18 cellular contexts compared by ENCODE assay signal in genomic region chr10:101003639-101004206, GRCh38. TPM values are rescaled to one million over a fixed set of nuclear protein-coding genes. Genes with fewer than 3 reads are reported as not detected.
DNase-seq lines count a peak whose midpoint lies in the region; ATAC-seq, FAIRE-seq and TF ChIP-seq lines count a peak whose summit lies in the region.
"Had no signal": no experiment of that assay in that cellular context is flagged by ENCODE, and none has a peak within 500 bp of the region (broad histone marks: within the 10 kb centered on the region; RNA-seq: fewer than 3 reads in every experiment).

No MANE protein-coding gene starts in this region.

- H3K27ac ChIP-seq in IMR-90 (ENCODE audit: insufficient read depth, low read length) (no peak overlapping the region), GM12878 (ENCODE audit: control insufficient read depth, insufficient read depth) (no peak overlapping the region), stomach smooth muscle (ENCODE audit: low read length) (no peak overlapping the region)
- H3K27ac ChIP-seq: PC-9 had no signal

- 98% methylated on average over 8 of the region's 18 CpGs; no CpG with 5 or more reads in 1 of the 2 experiments for WGBS in IMR-90 (ENCODE audit: extremely low coverage in 2 of 2, insufficient read length in 1 of 2), 2 experiments
- 90% methylated on average over 18 of the region's 18 CpGs for WGBS in GM12878 (ENCODE audit: insufficient coverage, insufficient replicate concordance, low lambda C conversion rate, missing lambda C conversion rate)

- TF ChIP-seq RAD21 in IMR-90 (IDR thresholded peaks at IDR 0.05; ENCODE audit: low read length), result no peak
- TF ChIP-seq RAD21 in GM12878 (IDR thresholded peaks at IDR 0.05; ENCODE audit: insufficient read depth, low read depth, low read length), result no peak

- peaks cover 70% of the 10 kb centered on the region for H4K20me1 ChIP-seq in IMR-90 (ENCODE audit: insufficient read depth, low read length)
- no peaks in the 10 kb centered on the region for H4K20me1 ChIP-seq in GM12878 (ENCODE audit: control insufficient read depth, insufficient read depth)

- H3K4me3 ChIP-seq in IMR-90 (ENCODE audit: insufficient read depth, low read depth, low read length) (no peak overlapping the region), GM12878 (no peak overlapping the region), stomach smooth muscle (ENCODE audit: low read length in 2 of 2) (no peak overlapping the region)
- H3K4me3 ChIP-seq: PC-9 had no signal

- peaks cover 13% of the 10 kb centered on the region for H3K9me1 ChIP-seq in IMR-90 (ENCODE audit: insufficient read depth, low read length)

- no peaks in the 10 kb centered on the region for H3K9me3 Mint-ChIP-seq in mesothelial cell of epicardium
- H3K9me3 Mint-ChIP-seq: CD4-positive, CD25-positive, alpha-beta regulatory T cell had no signal

- H2AK9ac ChIP-seq in IMR-90 (replicated peaks; ENCODE audit: low read depth, low read length, poor library complexity), result peak overlapping the region; percentile 60

- H3K4me2 ChIP-seq in IMR-90 (ENCODE audit: low read depth, low read length), result no peak overlapping the region
- no peak overlapping the region for H3K4me2 ChIP-seq in GM12878 (ENCODE audit: control insufficient read depth, insufficient read depth)
- H3K4me2 ChIP-seq: PC-9 had no signal

- no peak overlapping the region for H2AK5ac ChIP-seq in IMR-90 (ENCODE audit: low read depth, low read length)

- H3K4me1 ChIP-seq in IMR-90 (ENCODE audit: control insufficient read depth, insufficient read depth, low read length) (peaks cover 38% of the 10 kb centered on the region), GM12878 (ENCODE audit: control insufficient read depth, insufficient read depth, low read length) (peaks cover 7% of the 10 kb centered on the region), stomach smooth muscle (ENCODE audit: control insufficient read depth, insufficient read depth, low read length) (peaks cover 54% of the 10 kb centered on the region)

- no peak overlapping the region for H3K18ac ChIP-seq in IMR-90 (ENCODE audit: low read depth, low read length)

- H3K27me3 ChIP-seq in IMR-90 (ENCODE audit: control insufficient read depth, insufficient read depth, low read length) (no peaks in the 10 kb centered on the region), GM12878 (replicated peaks in 1 of 2; ENCODE audit: control insufficient read depth in 2 of 2, insufficient read depth in 2 of 2, low read length in 1 of 2) (no peaks in the 10 kb centered on the region), stomach smooth muscle (ENCODE audit: control insufficient read depth in 1 of 2, insufficient read depth in 2 of 2, low read length in 2 of 2) (no peaks in the 10 kb centered on the region)

- H4K5ac ChIP-seq in IMR-90 (ENCODE audit: low read depth, low read length), result no peak overlapping the region

- no peak overlapping the region for H2BK15ac ChIP-seq in IMR-90 (ENCODE audit: low read depth, low read length)

- H3K23ac ChIP-seq in IMR-90 (ENCODE audit: low read depth, low read length), result no peak overlapping the region

- H2BK20ac ChIP-seq in IMR-90 (ENCODE audit: low read depth, low read length), result no peak overlapping the region

- dilution Hi-C loops in IMR-90 (cut with HindIII; ENCODE audit: low sequenced_read_pairs, unreplicated experiment), result no loop called here

- no peak overlapping the region for H3K4ac ChIP-seq in IMR-90 (ENCODE audit: low read depth, low read length)

- ATAC-seq in IMR-90 (ENCODE audit: low read depth) (no peak), GM12878 (no peak), GM18867 (IDR thresholded peaks at IDR 0.05; ENCODE audit: unreplicated experiment) (no peak)

- no peak overlapping the region for H4K8ac ChIP-seq in IMR-90 (ENCODE audit: low read depth in 2 of 2, low read length in 2 of 2)

- DNase-seq in IMR-90 (no peak), GM12878 (ENCODE audit: low read depth, low spot score) (no peak), mesothelial cell of epicardium (ENCODE audit: low spot score in 2 of 2, unreplicated experiment in 2 of 2) (no peak), AML-193 (lab: John Stamatoyannopoulos, UW) (no peak), G401 (ENCODE audit: low spot score) (no peak)
- DNase-seq: CD4-positive, CD25-positive, alpha-beta regulatory T cell; DMS79; MM.1S; NCI-H1105; NCI-H187; NCI-H774; PC-9; Right ventricle myocardium superior had no signal

- H3K36me3 Mint-ChIP-seq in mesothelial cell of epicardium, result peaks cover 6% of the 10 kb centered on the region

- H3K9ac ChIP-seq in IMR-90 (ENCODE audit: low read depth, low read length) (no peak overlapping the region), GM12878 (ENCODE audit: control insufficient read depth, insufficient read depth, low read length) (no peak overlapping the region), stomach smooth muscle (ENCODE audit: low read length in 2 of 2) (peak overlapping the region; percentile 13 to 97)

- SMC1A ChIA-PET in GM12878 (lab: Charles Lee; ENCODE audit: uncharacterized antibody, unreplicated experiment), result interaction anchor here (1.7 kb wide), 1 partner anchor 11 kb away, joined by 4 read pairs; no protein-coding TSS in a partner anchor

- POLR2A ChIA-PET in IMR-90 (lab: Charles Lee; ENCODE audit: unreplicated experiment) (no interaction called here), GM12878 (lab: Charles Lee) (no interaction called here)

- H3K27ac Mint-ChIP-seq in mesothelial cell of epicardium, result no peak overlapping the region

- H2BK5ac ChIP-seq in IMR-90 (ENCODE audit: low read depth, low read length, poor library complexity, severe bottlenecking), result no peak overlapping the region

- RAD21 ChIA-PET in GM12878 (lab: Charles Lee; ENCODE audit: unreplicated experiment), result interaction anchor here (1.5 kb wide), 1 partner anchor 11 kb away, joined by 5 read pairs; no protein-coding TSS in a partner anchor

- no peak for TF ChIP-seq EP300 in GM12878 (IDR thresholded peaks at IDR 0.05; ENCODE audit: borderline replicate concordance in 1 of 2, control insufficient read depth in 1 of 2, low read depth in 2 of 2, low read length in 2 of 2)

- no peak overlapping the region for H4K91ac ChIP-seq in IMR-90 (ENCODE audit: insufficient read depth, low read depth, low read length)

- TF ChIP-seq POLR2A in IMR-90 (IDR thresholded peaks at IDR 0.05; ENCODE audit: low read depth, low read length) (no peak), GM12878 (IDR thresholded peaks at IDR 0.05; ENCODE audit: low read depth, low read length) (no peak)

- H3K4me1 Mint-ChIP-seq in mesothelial cell of epicardium, result peaks cover 20% of the 10 kb centered on the region

- intact Hi-C loops in IMR-90 (cut with micrococcal nuclease) (no loop called here), GM12878 (cut with micrococcal nuclease; ENCODE audit: unreplicated experiment) (no loop called here)

- H3K36me3 ChIP-seq in IMR-90 (ENCODE audit: control insufficient read depth, insufficient read depth, low read length), result peaks cover 47% of the 10 kb centered on the region
- peaks cover 0 to 2% of the 10 kb centered on the region in 2 experiments; a peak in 3 of 4 replicates for H3K36me3 ChIP-seq in GM12878 (ENCODE audit: control insufficient read depth in 2 of 2, insufficient read depth in 2 of 2, low read length in 1 of 2)
- peaks cover 25 to 26% of the 10 kb centered on the region in 2 donors for H3K36me3 ChIP-seq in stomach smooth muscle (ENCODE audit: control insufficient read depth in 2 of 2, insufficient read depth in 2 of 2, low read length in 2 of 2)

- no peak overlapping the region for H2BK120ac ChIP-seq in IMR-90 (ENCODE audit: low read depth, low read length)

- H2AFZ ChIP-seq in IMR-90 (replicated peaks; ENCODE audit: low read length, poor library complexity) (no peak overlapping the region), GM12878 (ENCODE audit: control insufficient read depth, low read depth, low read length) (no peak overlapping the region)
- H2AFZ ChIP-seq: PC-9 had no signal

- no TSS peak for BruUV-seq in IMR-90 (replicated peaks; lab: Mats Ljungman, UMichigan)
- TSS peak; percentile 23 for BruUV-seq in GM12878 (replicated peaks; lab: Mats Ljungman, UMichigan)

- no peak for TF ChIP-seq CTCF in IMR-90 (conservative IDR thresholded peaks at IDR 0.05; ENCODE audit: low read depth, low read length)
- no peak for TF ChIP-seq CTCF in GM12878 (IDR thresholded peaks at IDR 0.05 in 2 of 3, conservative IDR thresholded peaks at IDR 0.05 in 1 of 3; ENCODE audit: control insufficient read depth in 2 of 3, extremely low read depth in 1 of 3, insufficient read depth in 1 of 3, low read depth in 3 of 3, low read length in 3 of 3)
- TF ChIP-seq CTCF in mesothelial cell of epicardium (IDR thresholded peaks at IDR 0.05; ENCODE audit: unreplicated experiment), result no peak

- peak overlapping the region; percentile 42 for H3K4me3 Mint-ChIP-seq in mesothelial cell of epicardium

- H3K27me3 Mint-ChIP-seq in mesothelial cell of epicardium (ENCODE audit: low read depth), result no peaks in the 10 kb centered on the region

- no peaks in the 10 kb centered on the region for H3K9me3 ChIP-seq in IMR-90 (ENCODE audit: control insufficient read depth, insufficient read depth, low read length)
- H3K9me3 ChIP-seq in GM12878 (replicated peaks; ENCODE audit: control insufficient read depth, insufficient read depth, low read length), result no peaks in the 10 kb centered on the region
- H3K9me3 ChIP-seq in stomach smooth muscle (ENCODE audit: control insufficient read depth in 2 of 2, low read length in 2 of 2), result no peaks in the 10 kb centered on the region

- no peak overlapping the region for H3K14ac ChIP-seq in IMR-90 (replicated peaks; ENCODE audit: low read depth, low read length)

- H3K56ac ChIP-seq in IMR-90 (ENCODE audit: extremely low read depth, insufficient read depth, low read length), result no peak overlapping the region

- peaks cover 24 to 75% of the 10 kb centered on the region in 2 experiments for H3K79me1 ChIP-seq in IMR-90 (ENCODE audit: low read depth in 1 of 2, low read length in 2 of 2)

- CTCF ChIA-PET in IMR-90 (lab: Yijun Ruan, JAX) (interaction anchor here (1.5 to 3.2 kb wide), 2 partner anchors 8 to 11 kb away, joined by 4 to 10 read pairs; no protein-coding TSS in a partner anchor), GM12878 (lab: Yijun Ruan, JAX) (interaction anchor here (0.7 to 3.7 kb wide), 6 partner anchors 8 to 64 kb away, joined by 3 to 21 read pairs (median 3); no protein-coding TSS in a partner anchor)

- in situ Hi-C loops in IMR-90 (cut with MboI; ENCODE audit: low sequenced_read_pairs), result no loop called here
- in situ Hi-C loops in GM12878 (cut with MboI), result no loop called here
- in situ Hi-C loops in G401 (cut with HindIII; ENCODE audit: low sequenced_read_pairs), result no loop called here

- no peak for FAIRE-seq in GM12878 (lab: Jason Lieb, UNC)
- FAIRE-seq: G401.6, GM12892, H54 had no signal

- peaks cover 8% of the 10 kb centered on the region for H3K79me2 ChIP-seq in GM12878 (ENCODE audit: control insufficient read depth, insufficient read depth, low read length)

RNA-seq across cellular contexts. Expression of gene LZTS2, which starts 4.1 kb away (rescaled TPM):
- total RNA-seq in IMR-90 (2012; rRNA removed) (17.8 and 19.2 TPM in 2 replicates), GM12878 (2014; rRNA removed) (6.2 and 6.7 TPM in 2 replicates), GM12878 (2014; rRNA removed; fragmentation: Illumina TruSeq; extraction: Trizol) (3.8 and 3.9 TPM in 2 replicates), GM12878 (2021) (12.2 and 13.4 TPM in 2 replicates), mesothelial cell of epicardium (107 to 111 TPM (median 110 TPM) in 3 replicates)
- polyA plus RNA-seq in IMR-90 (2012; rRNA removed) (101 and 108 TPM in 2 replicates), GM12878 (2011; rRNA removed) (7.1 and 11.2 TPM in 2 replicates), GM12878 (2014; fragmentation: Illumina TruSeq; extraction: Trizol) (1.7 and 3.0 TPM in 2 replicates), GM12878 (2014; fragmentation: Nextera tagmentation; extraction: Ambion mirVana) (under 1 TPM; 0.08 to 0.37 TPM), GM12878 (2014; rRNA removed) (9.9 and 11.9 TPM in 2 replicates), GM12878 (2016; fragmentation: Nextera tagmentation; extraction: Ambion mirVana) (1 to 10 TPM; 7.7 to 7.9 TPM)
- 62.9 and 107 TPM in 2 replicates for polyA plus RNA-seq in IMR-90 (2012; cell fraction: cytosol; rRNA removed)
- 135 and 272 TPM in 2 replicates for polyA plus RNA-seq in IMR-90 (2012; cell fraction: nucleus; rRNA removed; ENCODE audit: low replicate concordance)
- total RNA-seq in GM12878 (2013; cell fraction: nucleolus; rRNA removed), result 33.5 and 42.4 TPM in 2 replicates
- 3.1 TPM for polyA plus RNA-seq in GM12878 (2011; ENCODE audit: low read depth)
- polyA plus RNA-seq in GM12878 (2011; cell fraction: cytosol; rRNA removed), result 21.4 and 22.7 TPM in 2 replicates
- 73.4 and 102 TPM in 2 replicates for polyA plus RNA-seq in GM12878 (2011; cell fraction: nucleus; rRNA removed)
- polyA plus RNA-seq in GM12878 (2012), result 9.3 and 11.8 TPM in 2 replicates
- polyA minus RNA-seq in GM12878 (2011; rRNA and poly(A)+ RNA removed), result 6.1 and 17.8 TPM in 2 replicates
- polyA minus RNA-seq in GM12878 (2011; cell fraction: cytosol; rRNA and poly(A)+ RNA removed), result 6.3 and 9.9 TPM in 2 replicates
- 14.6 and 21.9 TPM in 2 replicates for polyA minus RNA-seq in GM12878 (2011; cell fraction: nucleus; rRNA and poly(A)+ RNA removed)
- total RNA-seq in G401 (2014; rRNA removed; shearing (Covaris generic)), result 146 and 166 TPM in 2 replicates

RNA-seq across cellular contexts. Expression of gene TWNK, which starts 16.4 kb away (rescaled TPM):
- total RNA-seq in IMR-90 (2012; rRNA removed), result 8.8 and 8.9 TPM in 2 replicates
- 7.5 and 7.7 TPM in 2 replicates for polyA plus RNA-seq in IMR-90 (2012; rRNA removed)
- 3.0 and 6.6 TPM in 2 replicates for polyA plus RNA-seq in IMR-90 (2012; cell fraction: cytosol; rRNA removed)
- polyA plus RNA-seq in IMR-90 (2012; cell fraction: nucleus; rRNA removed; ENCODE audit: low replicate concordance), result 2.6 and 5.5 TPM in 2 replicates
- 9.5 and 10.3 TPM in 2 replicates for total RNA-seq in GM12878 (2013; cell fraction: nucleolus; rRNA removed)
- total RNA-seq in GM12878 (2014; rRNA removed), result 19.3 and 20.4 TPM in 2 replicates
- total RNA-seq in GM12878 (2014; rRNA removed; fragmentation: Illumina TruSeq; extraction: Trizol), result 14.0 and 17.2 TPM in 2 replicates
- total RNA-seq in GM12878 (2021), result 19.5 and 23.0 TPM in 2 replicates
- polyA plus RNA-seq in GM12878 (2011; ENCODE audit: low read depth), result 12.9 TPM
- 13.7 and 16.9 TPM in 2 replicates for polyA plus RNA-seq in GM12878 (2011; rRNA removed)
- 17.4 and 18.4 TPM in 2 replicates for polyA plus RNA-seq in GM12878 (2011; cell fraction: cytosol; rRNA removed)
- 15.9 and 18.3 TPM in 2 replicates for polyA plus RNA-seq in GM12878 (2011; cell fraction: nucleus; rRNA removed)
- polyA plus RNA-seq in GM12878 (2012), result 13.3 and 19.0 TPM in 2 replicates
- polyA plus RNA-seq in GM12878 (2014; fragmentation: Illumina TruSeq; extraction: Trizol), result 32.4 and 32.8 TPM in 2 replicates
- polyA plus RNA-seq in GM12878 (2014; fragmentation: Nextera tagmentation; extraction: Ambion mirVana), result 10 to 100 TPM; 13.6 to 19.0 TPM
- polyA plus RNA-seq in GM12878 (2014; rRNA removed), result 19.3 and 22.3 TPM in 2 replicates
- polyA plus RNA-seq in GM12878 (2016; fragmentation: Nextera tagmentation; extraction: Ambion mirVana), result 10 to 100 TPM; 14.4 to 16.6 TPM
- polyA minus RNA-seq in GM12878 (2011; rRNA and poly(A)+ RNA removed), result 17.1 and 19.5 TPM in 2 replicates
- polyA minus RNA-seq in GM12878 (2011; cell fraction: cytosol; rRNA and poly(A)+ RNA removed), result 3.1 and 7.5 TPM in 2 replicates
- polyA minus RNA-seq in GM12878 (2011; cell fraction: nucleus; rRNA and poly(A)+ RNA removed), result 5.9 and 12.2 TPM in 2 replicates
- total RNA-seq in mesothelial cell of epicardium, result 11.7 to 13.9 TPM (median 12.4 TPM) in 3 replicates
- 20.9 and 21.7 TPM in 2 replicates for total RNA-seq in G401 (2014; rRNA removed; shearing (Covaris generic))

RNA-seq across cellular contexts. Expression of gene MRPL43, which starts 16.4 kb away (rescaled TPM):
- total RNA-seq in IMR-90 (2012; rRNA removed) (56.4 and 61.3 TPM in 2 replicates), GM12878 (2014; rRNA removed) (74.8 and 84.7 TPM in 2 replicates), GM12878 (2014; rRNA removed; fragmentation: Illumina TruSeq; extraction: Trizol) (34.3 and 40.1 TPM in 2 replicates), GM12878 (2021) (58.6 and 65.5 TPM in 2 replicates), mesothelial cell of epicardium (66.7 to 70.2 TPM (median 69.4 TPM) in 3 replicates)
- polyA plus RNA-seq in IMR-90 (2012; rRNA removed) (142 and 184 TPM in 2 replicates), GM12878 (2011; rRNA removed) (39.3 and 64.7 TPM in 2 replicates), GM12878 (2014; fragmentation: Illumina TruSeq; extraction: Trizol) (15.9 and 24.8 TPM in 2 replicates), GM12878 (2014; fragmentation: Nextera tagmentation; extraction: Ambion mirVana) (10 to 100 TPM; 16.6 to 24.2 TPM), GM12878 (2014; rRNA removed) (102 and 115 TPM in 2 replicates), GM12878 (2016; fragmentation: Nextera tagmentation; extraction: Ambion mirVana) (100 to 1,000 TPM; 101 to 108 TPM)
- 193 and 243 TPM in 2 replicates for polyA plus RNA-seq in IMR-90 (2012; cell fraction: cytosol; rRNA removed)
- 68.3 and 147 TPM in 2 replicates for polyA plus RNA-seq in IMR-90 (2012; cell fraction: nucleus; rRNA removed; ENCODE audit: low replicate concordance)
- 30.3 and 37.0 TPM in 2 replicates for total RNA-seq in GM12878 (2013; cell fraction: nucleolus; rRNA removed)
- polyA plus RNA-seq in GM12878 (2011; ENCODE audit: low read depth), result 30.0 TPM
- polyA plus RNA-seq in GM12878 (2011; cell fraction: cytosol; rRNA removed), result 79.2 and 143 TPM in 2 replicates
- 106 and 124 TPM in 2 replicates for polyA plus RNA-seq in GM12878 (2011; cell fraction: nucleus; rRNA removed)
- polyA plus RNA-seq in GM12878 (2012), result 67.6 and 72.0 TPM in 2 replicates
- 25.1 and 42.2 TPM in 2 replicates for polyA minus RNA-seq in GM12878 (2011; rRNA and poly(A)+ RNA removed)
- 20.7 and 27.8 TPM in 2 replicates for polyA minus RNA-seq in GM12878 (2011; cell fraction: cytosol; rRNA and poly(A)+ RNA removed)
- polyA minus RNA-seq in GM12878 (2011; cell fraction: nucleus; rRNA and poly(A)+ RNA removed), result 30.9 and 40.5 TPM in 2 replicates
- 91.6 and 117 TPM in 2 replicates for total RNA-seq in G401 (2014; rRNA removed; shearing (Covaris generic))

RNA-seq across cellular contexts. Expression of gene PDZD7, which starts 27.2 kb away (rescaled TPM):
- total RNA-seq in IMR-90 (2012; rRNA removed) (0.83 and 0.90 TPM in 2 replicates), GM12878 (2014; rRNA removed) (not detected in 2 replicates), GM12878 (2014; rRNA removed; fragmentation: Illumina TruSeq; extraction: Trizol) (not detected in 2 replicates), GM12878 (2021) (not detected in 2 replicates), mesothelial cell of epicardium (1.2 to 1.8 TPM (median 1.8 TPM) in 3 replicates)
- polyA plus RNA-seq in IMR-90 (2012; rRNA removed) (1.5 and 1.8 TPM in 2 replicates), GM12878 (2011; rRNA removed) (0.01 TPM in 1 of 2 replicates, not detected in the other), GM12878 (2014; fragmentation: Illumina TruSeq; extraction: Trizol) (0.03 TPM in 1 of 2 replicates, not detected in the other), GM12878 (2014; fragmentation: Nextera tagmentation; extraction: Ambion mirVana) (not detected), GM12878 (2014; rRNA removed) (0.03 TPM in 1 of 2 replicates, not detected in the other), GM12878 (2016; fragmentation: Nextera tagmentation; extraction: Ambion mirVana) (under 1 TPM in 1 of 2 experiments, not detected in 1; 0.20 TPM)
- 0.97 and 2.0 TPM in 2 replicates for polyA plus RNA-seq in IMR-90 (2012; cell fraction: cytosol; rRNA removed)
- 6.5 and 8.7 TPM in 2 replicates for polyA plus RNA-seq in IMR-90 (2012; cell fraction: nucleus; rRNA removed; ENCODE audit: low replicate concordance)
- not detected in 2 replicates for total RNA-seq in GM12878 (2013; cell fraction: nucleolus; rRNA removed)
- not detected for polyA plus RNA-seq in GM12878 (2011; ENCODE audit: low read depth)
- polyA plus RNA-seq in GM12878 (2011; cell fraction: cytosol; rRNA removed), result 0.01 and 0.02 TPM in 2 replicates
- polyA plus RNA-seq in GM12878 (2011; cell fraction: nucleus; rRNA removed), result 0.04 and 0.07 TPM in 2 replicates
- 0.03 TPM in 1 of 2 replicates, not detected in the other for polyA plus RNA-seq in GM12878 (2012)
- not detected in 2 replicates for polyA minus RNA-seq in GM12878 (2011; rRNA and poly(A)+ RNA removed)
- not detected in 2 replicates for polyA minus RNA-seq in GM12878 (2011; cell fraction: cytosol; rRNA and poly(A)+ RNA removed)
- polyA minus RNA-seq in GM12878 (2011; cell fraction: nucleus; rRNA and poly(A)+ RNA removed), result 0.12 TPM in 1 of 2 replicates, not detected in the other
- 2.4 and 4.5 TPM in 2 replicates for total RNA-seq in G401 (2014; rRNA removed; shearing (Covaris generic))

RNA-seq across cellular contexts. Expression of gene SFXN3, which starts 27.3 kb away (rescaled TPM):
- 53.3 and 64.7 TPM in 2 replicates for total RNA-seq in IMR-90 (2012; rRNA removed)
- 67.6 and 77.2 TPM in 2 replicates for polyA plus RNA-seq in IMR-90 (2012; rRNA removed)
- 36.7 and 46.7 TPM in 2 replicates for polyA plus RNA-seq in IMR-90 (2012; cell fraction: cytosol; rRNA removed)
- 417 and 427 TPM in 2 replicates for polyA plus RNA-seq in IMR-90 (2012; cell fraction: nucleus; rRNA removed; ENCODE audit: low replicate concordance)
- total RNA-seq in GM12878 (2013; cell fraction: nucleolus; rRNA removed), result 10.8 and 13.6 TPM in 2 replicates
- total RNA-seq in GM12878 (2014; rRNA removed), result 1.1 and 1.2 TPM in 2 replicates
- total RNA-seq in GM12878 (2014; rRNA removed; fragmentation: Illumina TruSeq; extraction: Trizol), result 0.63 and 1.1 TPM in 2 replicates
- total RNA-seq in GM12878 (2021), result 1.0 and 1.2 TPM in 2 replicates
- 1.1 TPM for polyA plus RNA-seq in GM12878 (2011; ENCODE audit: low read depth)
- polyA plus RNA-seq in GM12878 (2011; rRNA removed), result 8.7 and 11.3 TPM in 2 replicates
- 14.5 and 15.4 TPM in 2 replicates for polyA plus RNA-seq in GM12878 (2011; cell fraction: cytosol; rRNA removed)
- polyA plus RNA-seq in GM12878 (2011; cell fraction: nucleus; rRNA removed), result 29.3 and 42.3 TPM in 2 replicates
- polyA plus RNA-seq in GM12878 (2012), result 1.7 and 4.3 TPM in 2 replicates
- 1.3 and 1.7 TPM in 2 replicates for polyA plus RNA-seq in GM12878 (2014; fragmentation: Illumina TruSeq; extraction: Trizol)
- polyA plus RNA-seq in GM12878 (2014; fragmentation: Nextera tagmentation; extraction: Ambion mirVana), result under 1 TPM; 0.05 to 0.44 TPM
- polyA plus RNA-seq in GM12878 (2014; rRNA removed), result 1.7 and 2.5 TPM in 2 replicates
- 1 to 10 TPM in 1 of 2 experiments, under 1 TPM in 1; 0.56 to 1.2 TPM for polyA plus RNA-seq in GM12878 (2016; fragmentation: Nextera tagmentation; extraction: Ambion mirVana)
- polyA minus RNA-seq in GM12878 (2011; rRNA and poly(A)+ RNA removed), result 4.9 and 11.1 TPM in 2 replicates
- polyA minus RNA-seq in GM12878 (2011; cell fraction: cytosol; rRNA and poly(A)+ RNA removed), result 7.1 and 11.8 TPM in 2 replicates
- polyA minus RNA-seq in GM12878 (2011; cell fraction: nucleus; rRNA and poly(A)+ RNA removed), result 6.2 and 6.5 TPM in 2 replicates
- total RNA-seq in mesothelial cell of epicardium, result 14.8 to 17.4 TPM (median 17.1 TPM) in 3 replicates
- total RNA-seq in G401 (2014; rRNA removed; shearing (Covaris generic)), result 58.9 and 65.7 TPM in 2 replicates

Comparison
In these comparisons a context has a peak if more than half of its experiments do, and no peak if none do; other contexts are left out.
1. H3K9ac ChIP-seq: peak in stomach smooth muscle (2 of 2); none in IMR-90 (single experiment) and GM12878 (single experiment).